ENCODE assay signal across 1 cellular context in genomic region chr22:26590525-26590858, GRCh38.
TF ChIP-seq lines count a peak whose summit lies in the region.

No MANE protein-coding gene starts in this region.

TF ChIP-seq in GM23338, 12 proteins besides CTCF, POLR2A, EP300 and RAD21 (continued from another document):
- TF ChIP-seq JUNB (IDR thresholded peaks at IDR 0.05; ENCODE audit: unreplicated experiment): no peak
- no peak for TF ChIP-seq POLR2AphosphoS5 (IDR thresholded peaks at IDR 0.05; ENCODE audit: low read depth)
- no peak for TF ChIP-seq STAT1 (IDR thresholded peaks at IDR 0.05; ENCODE audit: unreplicated experiment)
- no peak for TF ChIP-seq NANOG (IDR thresholded peaks at IDR 0.05; ENCODE audit: borderline replicate concordance)
- TF ChIP-seq ETS1 (IDR thresholded peaks at IDR 0.05): no peak
- TF ChIP-seq ZNF331 (CRISPR knock-in tag; IDR thresholded peaks at IDR 0.05; ENCODE audit: low read depth): no peak
- no peak for TF ChIP-seq EZH2phosphoT487 (IDR thresholded peaks at IDR 0.05; ENCODE audit: unreplicated experiment)
